Comparison of ENCODE assay signal across 8 cellular contexts in genomic region chr12:125683748-125684381, GRCh38.
DNase-seq lines count a peak whose midpoint lies in the region; ATAC-seq, FAIRE-seq and TF ChIP-seq lines count a peak whose summit lies in the region.

No MANE protein-coding gene starts in this region.

- ATAC-seq in GM19025 (IDR thresholded peaks at IDR 0.05; ENCODE audit: low read depth, unreplicated experiment) (peak; percentile 64), HG03521 (IDR thresholded peaks at IDR 0.05; ENCODE audit: unreplicated experiment) (peak; percentile 79), body of pancreas (no peak)

- H3K27ac ChIP-seq in body of pancreas: no peak overlapping the region

- FAIRE-seq in D721Med (lab: Jason Lieb, UNC): no peak

- no peaks in the 10 kb centered on the region for H3K9me3 ChIP-seq in body of pancreas

- no peak for TF ChIP-seq POLR2A in body of pancreas (IDR thresholded peaks at IDR 0.05)

- H3K36me3 ChIP-seq in body of pancreas (replicated peaks in 1 of 2; ENCODE audit: insufficient read depth in 1 of 2, low read depth in 2 of 2): no peaks in the 10 kb centered on the region

- DNase-seq in D721Med (ENCODE audit: insufficient read length, low spot score) (no peak), body of pancreas (peak; percentile 31 to 66 (median 48)), retina (peak; percentile 44), hepatic stellate cell (ENCODE audit: low spot score) (no peak), dedifferentiated amniotic fluid mesenchymal stem cell (ENCODE audit: extremely low spot score) (no peak), kidney glomerular epithelial cell (lab: John Stamatoyannopoulos, UW) (no peak)

- H3K27me3 ChIP-seq in body of pancreas: no peaks in the 10 kb centered on the region

- intact Hi-C loops in body of pancreas (cut with DNase I): no loop called here

- H3K4me3 ChIP-seq in body of pancreas: no peak overlapping the region

- H3K4me1 ChIP-seq in body of pancreas: no peaks in the 10 kb centered on the region

- TF ChIP-seq CTCF in D721Med (IDR thresholded peaks at IDR 0.05; ENCODE audit: insufficient read depth, missing control alignments) (peak; percentile 47), body of pancreas (IDR thresholded peaks at IDR 0.05) (peak; percentile 16 to 74 (median 49))

- WGBS in body of pancreas, 2 donors: 7 to 9% methylated on average over 29 to 30 of the region's 30 CpGs

Comparison
In these comparisons a context has a peak if more than half of its experiments do, and no peak if none do; other contexts are left out.
1. DNase-seq: peak in body of pancreas (4 of 4) and retina (single experiment); none in D721Med (single experiment), hepatic stellate cell (single experiment), dedifferentiated amniotic fluid mesenchymal stem cell (single experiment) and kidney glomerular epithelial cell (single experiment).